ENCODE assay signal across 8 cellular contexts in the genomic region with DNA sequence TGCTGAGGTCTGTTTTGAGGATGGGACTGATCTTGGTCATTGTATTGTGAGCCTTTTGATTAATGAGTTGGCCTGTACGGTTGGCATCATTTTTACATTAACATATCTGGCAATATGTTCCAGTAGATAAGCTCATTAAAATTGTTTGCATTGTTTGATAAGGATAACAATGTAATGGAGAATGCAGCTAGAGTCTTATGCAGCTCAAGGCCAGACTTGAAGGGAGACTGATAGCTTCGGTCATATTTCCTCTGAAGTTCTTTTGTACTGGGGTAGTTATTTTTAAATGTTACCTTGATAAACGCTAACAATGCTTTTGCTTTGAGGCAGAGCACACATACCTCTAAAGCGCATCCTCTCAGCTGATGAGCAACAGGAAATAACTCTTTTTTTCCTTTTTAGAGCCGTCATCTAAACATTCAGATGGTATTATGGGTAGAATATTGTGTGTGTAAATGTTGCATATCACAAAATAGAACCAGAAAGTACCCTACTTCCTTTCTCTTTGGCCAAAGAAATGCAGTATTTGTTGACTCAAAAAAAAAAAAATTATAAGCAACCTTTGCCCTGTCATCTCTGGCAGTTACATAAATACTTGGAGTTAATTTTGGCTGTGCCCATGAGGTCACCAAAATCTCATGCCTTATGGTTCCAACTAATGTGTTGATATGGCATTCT. TPM values are rescaled to one million over a fixed set of nuclear protein-coding genes. Genes with fewer than 3 reads are reported as not detected.
A peak's percentile ranks its signal among the peaks of the same experiment; 100 is the strongest.
DNase-seq lines count a peak whose midpoint lies in the region; ATAC-seq and TF ChIP-seq lines count a peak whose summit lies in the region.

No MANE protein-coding gene starts in this region.

- H3K27ac ChIP-seq in rectal smooth muscle tissue (ENCODE audit: low read depth, low read length), result no peak overlapping the region

- peaks cover 80% of the 10 kb centered on the region for H3K4me1 Mint-ChIP-seq in activated T-cell treated with anti-CD3 and anti-CD28 coated beads, Interleukin-2, amount 50 U/mL, for 4 hours (ENCODE audit: low read depth)
- peaks cover 62% of the 10 kb centered on the region for H3K4me1 Mint-ChIP-seq in T-helper 1 cell treated with Interleukin-12 subunit alpha and Interleukin-12 subunit beta and Interleukin-4 antibody, amounts not matched to agents 30 μg/mL and 1 μg/mL, for 36 hours (ENCODE audit: low read depth)

- peaks cover 4% of the 10 kb centered on the region for H3K36me3 Mint-ChIP-seq in activated T-cell treated with anti-CD3 and anti-CD28 coated beads, Interleukin-2, amount 50 U/mL, for 4 hours (ENCODE audit: insufficient read depth)
- peaks cover 2% of the 10 kb centered on the region for H3K36me3 Mint-ChIP-seq in T-helper 1 cell treated with Interleukin-12 subunit alpha and Interleukin-12 subunit beta and Interleukin-4 antibody, amounts not matched to agents 30 μg/mL and 1 μg/mL, for 36 hours (ENCODE audit: low read depth)

- ATAC-seq in activated T-cell treated with anti-CD3 and anti-CD28 coated beads, Interleukin-2, amount 50 U/mL, for 4 hours, result peak in 1 of 2 donors; percentile 29
- ATAC-seq in HG02870 (IDR thresholded peaks at IDR 0.05; ENCODE audit: unreplicated experiment), result no peak

- peak overlapping the region; percentile 96 for H3K27ac Mint-ChIP-seq in T-helper 1 cell treated with Interleukin-12 subunit alpha and Interleukin-12 subunit beta and Interleukin-4 antibody, amounts not matched to agents 30 μg/mL and 1 μg/mL, for 36 hours

- H3K9me3 Mint-ChIP-seq in activated T-cell treated with anti-CD3 and anti-CD28 coated beads, Interleukin-2, amount 50 U/mL, for 4 hours, result no peaks in the 10 kb centered on the region
- no peaks in the 10 kb centered on the region for H3K9me3 Mint-ChIP-seq in T-helper 1 cell treated with Interleukin-12 subunit alpha and Interleukin-12 subunit beta and Interleukin-4 antibody, amounts not matched to agents 30 μg/mL and 1 μg/mL, for 36 hours

- no peak for DNase-seq in activated T-cell treated with anti-CD3 and anti-CD28 coated beads, Interleukin-2, amount 50 U/mL, for 4 hours
- DNase-seq in activated T-cell treated with anti-CD3 and anti-CD28 coated beads, Interleukin-2, amount 50 U/mL, for 1 hour, result no peak
- DNase-seq in fibroblast of mammary gland (ENCODE audit: low read depth) (no peak), NCI-H1048 (lab: John Stamatoyannopoulos, UW) (no peak)
- no peak for DNase-seq in stimulated activated CD4-positive, alpha-beta T cell treated with anti-CD3 and anti-CD28 coated beads, Interleukin-4, amount 100 ng/mL, for 1 hour

- H3K4me1 ChIP-seq in rectal smooth muscle tissue (ENCODE audit: control insufficient read depth, insufficient read depth, low read length), result peaks cover 7% of the 10 kb centered on the region

- H3K27me3 ChIP-seq in rectal smooth muscle tissue (ENCODE audit: control insufficient read depth, insufficient read depth, low read length), result no peaks in the 10 kb centered on the region

- no peaks in the 10 kb centered on the region for H3K27me3 Mint-ChIP-seq in activated T-cell treated with anti-CD3 and anti-CD28 coated beads, Interleukin-2, amount 50 U/mL, for 4 hours (ENCODE audit: low read depth)
- H3K27me3 Mint-ChIP-seq in T-helper 1 cell treated with Interleukin-12 subunit alpha and Interleukin-12 subunit beta and Interleukin-4 antibody, amounts not matched to agents 30 μg/mL and 1 μg/mL, for 36 hours (ENCODE audit: low read depth), result peaks cover 4% of the 10 kb centered on the region

- no peak for TF ChIP-seq CTCF in fibroblast of mammary gland (conservative IDR thresholded peaks at IDR 0.05; ENCODE audit: control insufficient read depth, insufficient read depth, low read depth, low read length)

- no peak overlapping the region for H3K9ac ChIP-seq in rectal smooth muscle tissue (ENCODE audit: low read length)

- H3K4me3 Mint-ChIP-seq in activated T-cell treated with anti-CD3 and anti-CD28 coated beads, Interleukin-2, amount 50 U/mL, for 4 hours, result peak overlapping the region; percentile 95
- H3K4me3 Mint-ChIP-seq in T-helper 1 cell treated with Interleukin-12 subunit alpha and Interleukin-12 subunit beta and Interleukin-4 antibody, amounts not matched to agents 30 μg/mL and 1 μg/mL, for 36 hours, result peak overlapping the region; percentile 96

- no peaks in the 10 kb centered on the region for H3K36me3 ChIP-seq in rectal smooth muscle tissue (ENCODE audit: control insufficient read depth, insufficient read depth, low read length)

- H3K4me3 ChIP-seq in fibroblast of mammary gland (ENCODE audit: control insufficient read depth, low read depth, low read length) (peak overlapping the region; percentile 94), rectal smooth muscle tissue (ENCODE audit: low read length) (peak overlapping the region; percentile 90)

RNA-seq across cellular contexts. Expression of a gene that starts 1.3 kb away (rescaled TPM):
- total RNA-seq in activated T-cell treated with anti-CD3 and anti-CD28 coated beads, Interleukin-2, amount 50 U/mL, for 4 hours, result 10 to 100 TPM; 38.3 to 41.7 (median 38.4) TPM
